Comparison of ENCODE assay signal across 1 cellular context in genomic region chr15:75809986-75810750, GRCh38.
TF ChIP-seq lines count a peak whose summit lies in the region.

No MANE protein-coding gene starts in this region.

TF ChIP-seq in HepG2, 621 proteins besides CTCF, POLR2A, EP300 and RAD21 (continued from another document):
- TF ChIP-seq GABPA (IDR thresholded peaks at IDR 0.05; ENCODE audit: low read depth, low read length) (no peak), GABPA (CRISPR knock-in tag; IDR thresholded peaks at IDR 0.05; ENCODE audit: low read depth) (no peak), PREB (CRISPR knock-in tag; IDR thresholded peaks at IDR 0.05) (no peak), ZNF350 (CRISPR knock-in tag; IDR thresholded peaks at IDR 0.05; ENCODE audit: borderline replicate concordance, low read depth) (no peak), TIGD3 (CRISPR knock-in tag; IDR thresholded peaks at IDR 0.05; ENCODE audit: borderline replicate concordance) (no peak), PAXIP1 (CRISPR knock-in tag; conservative IDR thresholded peaks at IDR 0.05) (no peak), GATAD1 (CRISPR knock-in tag; IDR thresholded peaks at IDR 0.05) (no peak), ZNF672 (CRISPR knock-in tag; IDR thresholded peaks at IDR 0.05) (no peak), HNF4A (CRISPR knock-in tag; IDR thresholded peaks at IDR 0.05) (peak; percentile 40), SOX13 (IDR thresholded peaks at IDR 0.05) (no peak), SOX13 (CRISPR knock-in tag; conservative IDR thresholded peaks at IDR 0.05 in 1 of 2, IDR thresholded peaks at IDR 0.05 in 1 of 2) (no peak), PRDM15 (CRISPR knock-in tag; IDR thresholded peaks at IDR 0.05) (no peak), ZMYM3 (CRISPR knock-in tag; IDR thresholded peaks at IDR 0.05) (no peak), ZNF557 (CRISPR knock-in tag; IDR thresholded peaks at IDR 0.05) (no peak), HNF1B (CRISPR knock-in tag; IDR thresholded peaks at IDR 0.05) (no peak), KLF16 (CRISPR knock-in tag; IDR thresholded peaks at IDR 0.05) (no peak)
